ENCODE assay signal across 2 cellular contexts in the genomic region with DNA sequence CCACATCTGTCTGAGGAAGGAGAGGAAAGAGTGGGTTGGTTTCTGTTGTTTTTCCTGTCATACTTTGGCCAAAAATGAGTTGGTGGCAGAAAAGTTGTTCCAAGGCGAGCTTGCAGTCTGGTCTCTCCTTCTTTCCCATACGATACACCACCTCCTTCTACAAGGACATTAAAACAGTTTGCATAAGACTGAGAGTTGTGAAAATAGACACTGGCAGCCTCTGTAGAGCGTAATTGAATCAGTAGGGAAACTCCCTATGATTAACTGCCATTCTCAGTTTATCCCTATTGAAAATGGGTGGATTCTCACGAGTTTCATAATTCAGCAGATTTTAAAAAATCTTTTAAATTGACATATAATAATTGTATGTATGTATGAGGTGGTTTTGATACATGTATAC.
TF ChIP-seq lines count a peak whose summit lies in the region.

No MANE protein-coding gene starts in this region.

TF ChIP-seq in HepG2, 621 proteins besides CTCF, POLR2A, EP300 and RAD21:
- peak; percentile 70 for TF ChIP-seq ZNF629 (CRISPR knock-in tag; conservative IDR thresholded peaks at IDR 0.05)
- TF ChIP-seq, protein P1, sequence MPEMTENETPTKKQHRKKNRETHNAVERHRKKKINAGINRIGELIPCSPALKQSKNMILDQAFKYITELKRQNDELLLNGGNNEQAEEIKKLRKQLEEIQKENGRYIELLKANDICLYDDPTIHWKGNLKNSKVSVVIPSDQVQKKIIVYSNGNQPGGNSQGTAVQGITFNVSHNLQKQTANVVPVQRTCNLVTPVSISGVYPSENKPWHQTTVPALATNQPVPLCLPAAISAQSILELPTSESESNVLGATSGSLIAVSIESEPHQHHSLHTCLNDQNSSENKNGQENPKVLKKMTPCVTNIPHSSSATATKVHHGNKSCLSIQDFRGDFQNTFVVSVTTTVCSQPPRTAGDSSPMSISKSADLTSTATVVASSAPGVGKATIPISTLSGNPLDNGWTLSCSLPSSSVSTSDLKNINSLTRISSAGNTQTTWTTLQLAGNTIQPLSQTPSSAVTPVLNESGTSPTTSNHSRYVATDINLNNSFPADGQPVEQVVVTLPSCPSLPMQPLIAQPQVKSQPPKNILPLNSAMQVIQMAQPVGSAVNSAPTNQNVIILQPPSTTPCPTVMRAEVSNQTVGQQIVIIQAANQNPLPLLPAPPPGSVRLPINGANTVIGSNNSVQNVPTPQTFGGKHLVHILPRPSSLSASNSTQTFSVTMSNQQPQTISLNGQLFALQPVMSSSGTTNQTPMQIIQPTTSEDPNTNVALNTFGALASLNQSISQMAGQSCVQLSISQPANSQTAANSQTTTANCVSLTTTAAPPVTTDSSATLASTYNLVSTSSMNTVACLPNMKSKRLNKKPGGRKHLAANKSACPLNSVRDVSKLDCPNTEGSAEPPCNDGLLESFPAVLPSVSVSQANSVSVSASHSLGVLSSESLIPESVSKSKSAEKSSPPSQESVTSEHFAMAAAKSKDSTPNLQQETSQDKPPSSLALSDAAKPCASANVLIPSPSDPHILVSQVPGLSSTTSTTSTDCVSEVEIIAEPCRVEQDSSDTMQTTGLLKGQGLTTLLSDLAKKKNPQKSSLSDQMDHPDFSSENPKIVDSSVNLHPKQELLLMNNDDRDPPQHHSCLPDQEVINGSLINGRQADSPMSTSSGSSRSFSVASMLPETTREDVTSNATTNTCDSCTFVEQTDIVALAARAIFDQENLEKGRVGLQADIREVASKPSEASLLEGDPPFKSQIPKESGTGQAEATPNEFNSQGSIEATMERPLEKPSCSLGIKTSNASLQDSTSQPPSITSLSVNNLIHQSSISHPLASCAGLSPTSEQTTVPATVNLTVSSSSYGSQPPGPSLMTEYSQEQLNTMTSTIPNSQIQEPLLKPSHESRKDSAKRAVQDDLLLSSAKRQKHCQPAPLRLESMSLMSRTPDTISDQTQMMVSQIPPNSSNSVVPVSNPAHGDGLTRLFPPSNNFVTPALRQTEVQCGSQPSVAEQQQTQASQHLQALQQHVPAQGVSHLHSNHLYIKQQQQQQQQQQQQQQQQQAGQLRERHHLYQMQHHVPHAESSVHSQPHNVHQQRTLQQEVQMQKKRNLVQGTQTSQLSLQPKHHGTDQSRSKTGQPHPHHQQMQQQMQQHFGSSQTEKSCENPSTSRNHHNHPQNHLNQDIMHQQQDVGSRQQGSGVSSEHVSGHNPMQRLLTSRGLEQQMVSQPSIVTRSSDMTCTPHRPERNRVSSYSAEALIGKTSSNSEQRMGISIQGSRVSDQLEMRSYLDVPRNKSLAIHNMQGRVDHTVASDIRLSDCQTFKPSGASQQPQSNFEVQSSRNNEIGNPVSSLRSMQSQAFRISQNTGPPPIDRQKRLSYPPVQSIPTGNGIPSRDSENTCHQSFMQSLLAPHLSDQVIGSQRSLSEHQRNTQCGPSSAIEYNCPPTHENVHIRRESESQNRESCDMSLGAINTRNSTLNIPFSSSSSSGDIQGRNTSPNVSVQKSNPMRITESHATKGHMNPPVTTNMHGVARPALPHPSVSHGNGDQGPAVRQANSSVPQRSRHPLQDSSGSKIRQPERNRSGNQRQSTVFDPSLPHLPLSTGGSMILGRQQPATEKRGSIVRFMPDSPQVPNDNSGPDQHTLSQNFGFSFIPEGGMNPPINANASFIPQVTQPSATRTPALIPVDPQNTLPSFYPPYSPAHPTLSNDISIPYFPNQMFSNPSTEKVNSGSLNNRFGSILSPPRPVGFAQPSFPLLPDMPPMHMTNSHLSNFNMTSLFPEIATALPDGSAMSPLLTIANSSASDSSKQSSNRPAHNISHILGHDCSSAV (CRISPR knock-in tag; IDR thresholded peaks at IDR 0.05; ENCODE audit: borderline replicate concordance), result no peak
- TF ChIP-seq ZFAT (CRISPR knock-in tag; conservative IDR thresholded peaks at IDR 0.05), result no peak
- no peak for TF ChIP-seq NFE2 (CRISPR knock-in tag; IDR thresholded peaks at IDR 0.05)
- no peak for TF ChIP-seq ZEB1 (IDR thresholded peaks at IDR 0.05; ENCODE audit: insufficient replicate concordance, low read depth)

TF ChIP-seq in GM12891, 5 proteins besides CTCF, POLR2A, EP300 and RAD21:
- TF ChIP-seq POU2F2 (IDR thresholded peaks at IDR 0.05; ENCODE audit: low read depth, low read length) (no peak), POLR2AphosphoS5 (IDR thresholded peaks at IDR 0.05; ENCODE audit: low read depth, low read length) (no peak), PAX5 (IDR thresholded peaks at IDR 0.05; ENCODE audit: insufficient read depth, low read length, severe bottlenecking) (no peak)
